In genomic region chr3:119552928-119553327, GRCh38 we compare ENCODE assay signal across 6 cellular contexts. TPM values are rescaled to one million over a fixed set of nuclear protein-coding genes. Genes with fewer than 3 reads are reported as not detected.
"Had no signal": no experiment of that assay in that cellular context is flagged by ENCODE, and none has a peak within 500 bp of the region (broad histone marks: within the 10 kb centered on the region; RNA-seq: fewer than 3 reads in every experiment).

No MANE protein-coding gene starts in this region.

RNA-seq across cellular contexts. Expression of gene CD80, which starts 6.5 kb away (rescaled TPM):
- total RNA-seq: MCF 10A, NCI-H460, PC-3, Right ventricle myocardium superior, SJSA1 had no signal
- polyA plus RNA-seq: SK-N-SH had no signal

RNA-seq across cellular contexts. Expression of gene ADPRH, which starts 26.4 kb away (rescaled TPM):
- total RNA-seq: MCF 10A had no signal
- polyA plus RNA-seq: SK-N-SH had no signal

RNA-seq across cellular contexts. Expression of gene PLA1A, which starts 44.8 kb away (rescaled TPM):
- total RNA-seq: MCF 10A, NCI-H460 had no signal
- polyA plus RNA-seq: SK-N-SH had no signal
